In the genomic region with DNA sequence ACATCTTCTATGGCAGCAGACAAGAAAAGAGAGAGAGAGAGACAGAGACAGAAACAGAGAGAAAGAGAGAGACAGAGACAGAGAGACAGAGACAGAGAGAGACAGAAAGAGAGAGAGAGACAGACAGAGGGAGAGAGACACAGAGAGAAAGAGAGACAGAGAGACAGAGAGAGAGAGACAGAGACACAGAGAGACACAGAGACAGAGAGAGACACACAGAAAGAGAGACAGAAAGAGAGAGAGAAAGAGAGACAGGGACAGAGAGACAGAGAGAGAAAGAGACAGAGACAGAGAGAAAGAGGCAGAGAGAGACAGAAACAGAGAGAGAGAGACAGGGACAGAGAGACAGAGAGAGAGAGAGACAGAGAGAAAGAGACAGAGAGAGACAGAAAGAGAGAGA, we compare ENCODE assay signal across 25 cellular contexts. TPM values are rescaled to one million over a fixed set of nuclear protein-coding genes. Genes with fewer than 3 reads are reported as not detected.
A peak's percentile ranks its signal among the peaks of the same experiment; 100 is the strongest.
DNase-seq lines count a peak whose midpoint lies in the region; ATAC-seq, FAIRE-seq and TF ChIP-seq lines count a peak whose summit lies in the region.
"Had no signal": no experiment of that assay in that cellular context is flagged by ENCODE, and none has a peak within 500 bp of the region (broad histone marks: within the 10 kb centered on the region; RNA-seq: fewer than 3 reads in every experiment).

No MANE protein-coding gene starts in this region.

- H4K20me1 ChIP-seq in keratinocyte (ENCODE audit: control insufficient read depth, extremely low read depth, insufficient read depth, low read length) = no peaks in the 10 kb centered on the region

- H3K36me3 Mint-ChIP-seq in activated naive CD4-positive, alpha-beta T cell treated with anti-CD3 and anti-CD28 coated beads, Interleukin-2, amount 50 U/mL, for 72 hours = no peaks in the 10 kb centered on the region
- no peaks in the 10 kb centered on the region for H3K36me3 Mint-ChIP-seq in activated T-helper 1 cell treated with anti-CD3 and anti-CD28 coated beads, Interleukin-12 subunit alpha, Interleukin-12 subunit beta, Interleukin-2, Interleukin-4 antibody, amounts not matched to agents 30 ng/mL and 10 ng/mL and 1 ng/mL, durations not matched to agents 14 hours and 24 hours and 36 hours (ENCODE audit: low read depth)
- H3K36me3 Mint-ChIP-seq: brain, CD14-positive monocyte, T-cell had no signal

- no peaks in the 10 kb centered on the region for H3K4me1 ChIP-seq in keratinocyte (ENCODE audit: control insufficient read depth, extremely low read depth, insufficient read depth, low read length)
- H3K4me1 ChIP-seq: colonic mucosa, SJCRH30 had no signal

- no peak for ATAC-seq in activated naive CD4-positive, alpha-beta T cell treated with anti-CD3 and anti-CD28 coated beads, Interleukin-2, amount 50 U/mL, for 72 hours
- ATAC-seq in stimulated activated naive CD8-positive, alpha-beta T cell treated with anti-CD3 and anti-CD28 coated beads, Interleukin-15, amount 100 ng/mL, for 72 hours = no peak
- no peak for ATAC-seq in HG03108 (IDR thresholded peaks at IDR 0.05; ENCODE audit: unreplicated experiment)
- ATAC-seq: Panc1, right cardiac atrium, T-cell had no signal

- no peaks in the 10 kb centered on the region for H3K27me3 ChIP-seq in keratinocyte (ENCODE audit: control insufficient read depth, extremely low read depth, insufficient read depth, low read length)
- H3K27me3 ChIP-seq: colonic mucosa, SJCRH30 had no signal

- no peak for DNase-seq in activated naive CD4-positive, alpha-beta T cell treated with anti-CD3 and anti-CD28 coated beads, Interleukin-2, amount 50 U/mL, for 72 hours (ENCODE audit: low spot score in 2 of 2)
- no peak for DNase-seq in activated naive CD4-positive, alpha-beta T cell (lab: John Stamatoyannopoulos, UW)
- DNase-seq in activated T-helper 1 cell treated with anti-CD3 and anti-CD28 coated beads, Interleukin-12 subunit alpha, Interleukin-12 subunit beta, Interleukin-2, Interleukin-4 antibody, amounts not matched to agents 30 ng/mL and 10 ng/mL and 1 ng/mL, durations not matched to agents 14 hours and 24 hours and 36 hours (ENCODE audit: low spot score) = no peak
- DNase-seq in keratinocyte (ENCODE audit: low read depth, low spot score) = no peak
- no peak for DNase-seq in stimulated activated naive CD8-positive, alpha-beta T cell treated with anti-CD3 and anti-CD28 coated beads, Interleukin-15, amount 100 ng/mL, for 72 hours
- no peak for DNase-seq in DMS79 (lab: John Stamatoyannopoulos, UW)
- DNase-seq: activated T-cell treated with anti-CD3 and anti-CD28 coated beads, Interleukin-2, amount 50 U/mL, for 1 hour; colonic mucosa; HCEC 1CT; MM.1S; NCI-H1436; NCI-H510A; right cardiac atrium; SJCRH30; substantia nigra; T-cell had no signal

- no peak for TF ChIP-seq CTCF in keratinocyte (optimal IDR thresholded peaks at IDR 0.05 in 1 of 3, IDR thresholded peaks at IDR 0.05 in 1 of 3, conservative IDR thresholded peaks at IDR 0.05 in 1 of 3; ENCODE audit: extremely low read depth in 1 of 3, insufficient read depth in 2 of 3, low read length in 3 of 3)

- intact Hi-C loops in activated T-helper 1 cell treated with anti-CD3 and anti-CD28 coated beads, Interleukin-12 subunit alpha, Interleukin-12 subunit beta, Interleukin-2, Interleukin-4 antibody, amounts not matched to agents 30 ng/mL and 10 ng/mL and 1 ng/mL, durations not matched to agents 14 hours and 24 hours and 36 hours (cut with micrococcal nuclease) = no loop called here

- H3K4me1 Mint-ChIP-seq in activated T-helper 1 cell treated with anti-CD3 and anti-CD28 coated beads, Interleukin-12 subunit alpha, Interleukin-12 subunit beta, Interleukin-2, Interleukin-4 antibody, amounts not matched to agents 30 ng/mL and 10 ng/mL and 1 ng/mL, durations not matched to agents 14 hours and 24 hours and 36 hours (ENCODE audit: low read depth) = no peaks in the 10 kb centered on the region
- H3K4me1 Mint-ChIP-seq in stimulated activated naive CD8-positive, alpha-beta T cell treated with anti-CD3 and anti-CD28 coated beads, Interleukin-15, amount 100 ng/mL, for 72 hours = peaks cover 17% of the 10 kb centered on the region
- H3K4me1 Mint-ChIP-seq: brain, endodermal cell had no signal

- no peaks in the 10 kb centered on the region for H3K36me3 ChIP-seq in keratinocyte (ENCODE audit: control insufficient read depth in 2 of 2, extremely low read depth in 1 of 2, insufficient read depth in 2 of 2, low read length in 2 of 2)
- H3K36me3 ChIP-seq: colonic mucosa, SJCRH30 had no signal

- no peak overlapping the region for H3K9ac ChIP-seq in keratinocyte (ENCODE audit: control insufficient read depth, extremely low read depth, insufficient read depth, low read length)

- no peak overlapping the region for H3K4me2 ChIP-seq in keratinocyte (ENCODE audit: control insufficient read depth, extremely low read depth, insufficient read depth, low read depth, low read length)

- no peak overlapping the region for H3K4me3 Mint-ChIP-seq in activated T-helper 1 cell treated with anti-CD3 and anti-CD28 coated beads, Interleukin-12 subunit alpha, Interleukin-12 subunit beta, Interleukin-2, Interleukin-4 antibody, amounts not matched to agents 30 ng/mL and 10 ng/mL and 1 ng/mL, durations not matched to agents 14 hours and 24 hours and 36 hours
- no peak overlapping the region for H3K4me3 Mint-ChIP-seq in stimulated activated naive CD8-positive, alpha-beta T cell treated with anti-CD3 and anti-CD28 coated beads, Interleukin-15, amount 100 ng/mL, for 72 hours
- H3K4me3 Mint-ChIP-seq: brain, endodermal cell had no signal

- no peak overlapping the region for H2AFZ ChIP-seq in keratinocyte (ENCODE audit: control insufficient read depth, low read length)

- peak; percentile 44 for FAIRE-seq in keratinocyte (lab: Jason Lieb, UNC)

- peak overlapping the region; percentile 45 to 83 for H3K27ac Mint-ChIP-seq in activated naive CD4-positive, alpha-beta T cell treated with anti-CD3 and anti-CD28 coated beads, Interleukin-2, amount 50 U/mL, for 72 hours
- H3K27ac Mint-ChIP-seq in activated T-helper 1 cell treated with anti-CD3 and anti-CD28 coated beads, Interleukin-12 subunit alpha, Interleukin-12 subunit beta, Interleukin-2, Interleukin-4 antibody, amounts not matched to agents 30 ng/mL and 10 ng/mL and 1 ng/mL, durations not matched to agents 14 hours and 24 hours and 36 hours = peak overlapping the region; percentile 43
- peak overlapping the region; percentile 36 to 83 for H3K27ac Mint-ChIP-seq in stimulated activated naive CD8-positive, alpha-beta T cell treated with anti-CD3 and anti-CD28 coated beads, Interleukin-15, amount 100 ng/mL, for 72 hours
- H3K27ac Mint-ChIP-seq: endodermal cell had no signal

- dilution Hi-C loops in keratinocyte (cut with MboI; ENCODE audit: extremely low pct_ligation_motif_present, low sequenced_read_pairs) = no loop called here

- peaks cover 6 to 17% of the 10 kb centered on the region in 2 donors for H3K9me3 Mint-ChIP-seq in activated naive CD4-positive, alpha-beta T cell treated with anti-CD3 and anti-CD28 coated beads, Interleukin-2, amount 50 U/mL, for 72 hours
- H3K9me3 Mint-ChIP-seq in activated T-helper 1 cell treated with anti-CD3 and anti-CD28 coated beads, Interleukin-12 subunit alpha, Interleukin-12 subunit beta, Interleukin-2, Interleukin-4 antibody, amounts not matched to agents 30 ng/mL and 10 ng/mL and 1 ng/mL, durations not matched to agents 14 hours and 24 hours and 36 hours = peaks cover 17% of the 10 kb centered on the region
- H3K9me3 Mint-ChIP-seq in stimulated activated naive CD8-positive, alpha-beta T cell treated with anti-CD3 and anti-CD28 coated beads, Interleukin-15, amount 100 ng/mL, for 72 hours = peaks cover 18 to 20% of the 10 kb centered on the region in 2 donors

- no peaks in the 10 kb centered on the region for H3K27me3 Mint-ChIP-seq in activated T-helper 1 cell treated with anti-CD3 and anti-CD28 coated beads, Interleukin-12 subunit alpha, Interleukin-12 subunit beta, Interleukin-2, Interleukin-4 antibody, amounts not matched to agents 30 ng/mL and 10 ng/mL and 1 ng/mL, durations not matched to agents 14 hours and 24 hours and 36 hours (ENCODE audit: insufficient read depth)
- H3K27me3 Mint-ChIP-seq in stimulated activated naive CD8-positive, alpha-beta T cell treated with anti-CD3 and anti-CD28 coated beads, Interleukin-15, amount 100 ng/mL, for 72 hours = peaks cover 18% of the 10 kb centered on the region

- H3K79me2 ChIP-seq in keratinocyte (ENCODE audit: control insufficient read depth, insufficient read depth, low read length) = no peaks in the 10 kb centered on the region

- H3K9me1 ChIP-seq in keratinocyte (ENCODE audit: control insufficient read depth, extremely low read depth, insufficient read depth, low read length) = no peaks in the 10 kb centered on the region

- H3K4me3 ChIP-seq in keratinocyte (ENCODE audit: control insufficient read depth in 2 of 3, extremely low read depth in 1 of 3, insufficient read depth in 2 of 3, low read depth in 1 of 3, low read length in 3 of 3) = no peak overlapping the region
- H3K4me3 ChIP-seq: colonic mucosa, lung, SJCRH30 had no signal

- H3K9me3 ChIP-seq in keratinocyte (ENCODE audit: control insufficient read depth, low read depth, low read length) = peaks cover 2% of the 10 kb centered on the region
- H3K9me3 ChIP-seq: colonic mucosa, SJCRH30 had no signal

- no peak overlapping the region for H3K27ac ChIP-seq in keratinocyte (ENCODE audit: control insufficient read depth, insufficient read depth, low read length)
- H3K27ac ChIP-seq: colonic mucosa, SJCRH30 had no signal

RNA-seq across cellular contexts. Expression of a gene that starts 52.9 kb away (rescaled TPM):
- 1 to 10 TPM; 1.3 to 1.6 TPM for total RNA-seq in activated naive CD4-positive, alpha-beta T cell treated with anti-CD3 and anti-CD28 coated beads, Interleukin-2, amount 50 U/mL, for 72 hours
- 0.88 and 1.3 TPM in 2 replicates for total RNA-seq in activated T-helper 1 cell treated with anti-CD3 and anti-CD28 coated beads, Interleukin-12 subunit alpha, Interleukin-12 subunit beta, Interleukin-2, Interleukin-4 antibody, amounts not matched to agents 30 ng/mL and 10 ng/mL and 1 ng/mL, durations not matched to agents 14 hours and 24 hours and 36 hours
- polyA plus RNA-seq in keratinocyte = not detected in 3 replicates
- polyA plus RNA-seq in keratinocyte (2011; ENCODE audit: low read depth) = not detected
- not detected in 2 replicates for polyA plus RNA-seq in keratinocyte (2011; cell fraction: cytosol; rRNA removed)
- not detected in 2 replicates for polyA plus RNA-seq in keratinocyte (2011; cell fraction: nucleus; rRNA removed)
- polyA plus RNA-seq in keratinocyte (2012; ENCODE audit: low replicate concordance) = not detected in 2 replicates
- not detected in 3 replicates for polyA minus RNA-seq in keratinocyte
- polyA minus RNA-seq in keratinocyte (2011; cell fraction: cytosol; rRNA and poly(A)+ RNA removed) = not detected
- polyA minus RNA-seq in keratinocyte (2011; cell fraction: nucleus; rRNA and poly(A)+ RNA removed) = not detected in 2 replicates
- total RNA-seq: endodermal cell, kidney epithelial cell, osteocyte, right cardiac atrium had no signal
- polyA plus RNA-seq: AG04450, right cardiac atrium had no signal
